ENCODE assay signal across 16 cellular contexts in the genomic region with DNA sequence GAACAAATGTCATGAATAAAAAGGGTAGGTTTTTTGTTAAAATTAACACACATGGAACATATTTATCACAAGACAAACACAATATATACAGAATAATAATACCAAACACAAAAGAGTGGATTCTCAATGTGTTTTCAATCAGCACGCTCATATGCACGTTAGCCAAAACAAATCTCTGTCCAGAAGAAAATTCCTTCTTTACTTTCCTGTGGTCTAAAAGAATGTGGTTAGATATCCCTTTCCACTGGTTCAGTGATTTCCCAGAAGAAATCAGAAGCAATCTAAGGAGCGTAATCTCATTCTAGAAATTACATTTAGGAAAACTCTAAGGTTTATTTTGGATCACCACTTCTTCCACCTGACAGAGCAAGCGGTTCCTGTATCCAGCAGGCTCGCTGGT.
DNase-seq lines count a peak whose midpoint lies in the region; ATAC-seq and TF ChIP-seq lines count a peak whose summit lies in the region.
"Had no signal": no experiment of that assay in that cellular context is flagged by ENCODE, and none has a peak within 500 bp of the region (broad histone marks: within the 10 kb centered on the region; RNA-seq: fewer than 3 reads in every experiment).

No MANE protein-coding gene starts in this region.

- peaks cover 24% of the 10 kb centered on the region for H3K4me1 Mint-ChIP-seq in osteocyte (ENCODE audit: unreplicated experiment)
- no peaks in the 10 kb centered on the region for H3K4me1 Mint-ChIP-seq in natural killer cell

- no peak overlapping the region for H3K4me3 ChIP-seq in AG10803 (ENCODE audit: low read length)
- H3K4me3 ChIP-seq: BLaER1 treated with 17β-estradiol and CSF1 and Interleukin-3, amounts not matched to agents 10 nM and 100 nM; GM12878 had no signal

- H3K27me3 Mint-ChIP-seq in osteocyte (ENCODE audit: unreplicated experiment) = no peaks in the 10 kb centered on the region
- peaks cover 11 to 20% of the 10 kb centered on the region in 2 donors for H3K27me3 Mint-ChIP-seq in natural killer cell (ENCODE audit: low read depth in 2 of 2)

- H3K27ac Mint-ChIP-seq in osteocyte (ENCODE audit: unreplicated experiment) (peak overlapping the region; percentile 48), natural killer cell (no peak overlapping the region)

- TF ChIP-seq CTCF in AG10803 (conservative IDR thresholded peaks at IDR 0.05; ENCODE audit: low read length) = no peak
- no peak for TF ChIP-seq CTCF in VCaP (conservative IDR thresholded peaks at IDR 0.05)
- TF ChIP-seq CTCF in osteocyte (IDR thresholded peaks at IDR 0.05) = no peak
- TF ChIP-seq CTCF in natural killer cell (IDR thresholded peaks at IDR 0.05) = no peak
- TF ChIP-seq CTCF in foreskin keratinocyte (conservative IDR thresholded peaks at IDR 0.05) = no peak

- H3K36me3 Mint-ChIP-seq in osteocyte (ENCODE audit: unreplicated experiment) = no peaks in the 10 kb centered on the region
- H3K36me3 Mint-ChIP-seq in natural killer cell = no peaks in the 10 kb centered on the region

- DNase-seq in AG10803 (ENCODE audit: low read depth) (peak; percentile 78), fibroblast of gingiva (ENCODE audit: low read depth) (peak; percentile 73), osteocyte (ENCODE audit: extremely low spot score, unreplicated experiment) (no peak), left lobe of liver (ENCODE audit: low spot score) (no peak), natural killer cell (no peak), foreskin keratinocyte (no peak), T1000 (lab: John Stamatoyannopoulos, UW) (no peak)
- DNase-seq: Karpas-422, MM.1S, NCI-H1105, NCI-H187, Right ventricle myocardium superior had no signal

- intact Hi-C loops in natural killer cell (cut with micrococcal nuclease) = no loop called here

- ATAC-seq in left lobe of liver = no peak
- ATAC-seq in natural killer cell = no peak
- no peak for ATAC-seq in foreskin keratinocyte
- ATAC-seq: GM12878, HCT116 had no signal

- no peaks in the 10 kb centered on the region for H3K4me1 ChIP-seq in foreskin keratinocyte
- H3K4me1 ChIP-seq: BLaER1 treated with 17β-estradiol and CSF1 and Interleukin-3, amounts not matched to agents 10 nM and 100 nM had no signal

- H3K4me3 Mint-ChIP-seq in osteocyte (ENCODE audit: unreplicated experiment) (no peak overlapping the region), natural killer cell (no peak overlapping the region)

- H3K27ac ChIP-seq in VCaP = peak overlapping the region; percentile 53
- no peak overlapping the region for H3K27ac ChIP-seq in foreskin keratinocyte
- H3K27ac ChIP-seq: BLaER1 treated with 17β-estradiol and CSF1 and Interleukin-3, amounts not matched to agents 10 nM and 100 nM had no signal

- H3K9me3 Mint-ChIP-seq in osteocyte (ENCODE audit: unreplicated experiment) (no peaks in the 10 kb centered on the region), natural killer cell (no peaks in the 10 kb centered on the region)

- no peaks in the 10 kb centered on the region for H3K27me3 ChIP-seq in foreskin keratinocyte
- H3K27me3 ChIP-seq: BLaER1 treated with 17β-estradiol and CSF1 and Interleukin-3, amounts not matched to agents 10 nM and 100 nM had no signal

Comparison
In these comparisons a context has a peak if more than half of its experiments do, and no peak if none do; other contexts are left out.
1. DNase-seq: peak in AG10803 (single experiment) and fibroblast of gingiva (single experiment); none in osteocyte (single experiment), left lobe of liver (single experiment), natural killer cell (single experiment), foreskin keratinocyte (0 of 2) and T1000 (single experiment).